In genomic region chr3:108406661-108407206, GRCh38 we compare ENCODE assay signal across 8 cellular contexts.
DNase-seq lines count a peak whose midpoint lies in the region; ATAC-seq and TF ChIP-seq lines count a peak whose summit lies in the region.

No MANE protein-coding gene starts in this region.

- no peak overlapping the region for H3K27ac Mint-ChIP-seq in endodermal cell

- H3K36me3 Mint-ChIP-seq in endodermal cell (ENCODE audit: low read depth): no peaks in the 10 kb centered on the region

- H3K27ac ChIP-seq in RWPE2 (ENCODE audit: poor library complexity, severe bottlenecking) (no peak overlapping the region), endodermal cell (ENCODE audit: low read depth, low read length) (no peak overlapping the region), mesenchymal stem cell (ENCODE audit: low read length, poor library complexity, severe bottlenecking) (no peak overlapping the region)

- H3K4me3 ChIP-seq in HAP-1: no peak overlapping the region
- no peak overlapping the region for H3K4me3 ChIP-seq in RWPE2 (ENCODE audit: severe bottlenecking)
- H3K4me3 ChIP-seq in endodermal cell (ENCODE audit: low read length): no peak overlapping the region
- no peak overlapping the region for H3K4me3 ChIP-seq in mesenchymal stem cell (ENCODE audit: insufficient read depth in 1 of 2, low read depth in 1 of 2, low read length in 2 of 2)

- H3K9ac ChIP-seq in endodermal cell (ENCODE audit: extremely low read depth, low read length, poor library complexity, severe bottlenecking) (no peak overlapping the region), mesenchymal stem cell (ENCODE audit: low read length) (peak overlapping the region; percentile 19)

- H3K4me3 Mint-ChIP-seq in endodermal cell: no peak overlapping the region

- no peak overlapping the region for H3K4me2 ChIP-seq in mesenchymal stem cell (ENCODE audit: low read length, poor library complexity, severe bottlenecking)

- no peak overlapping the region for H3K14ac ChIP-seq in mesenchymal stem cell (ENCODE audit: low read length in 2 of 2)

- no peak overlapping the region for H3K23ac ChIP-seq in mesenchymal stem cell (ENCODE audit: low read length in 2 of 2)

- H3K27me3 ChIP-seq in HAP-1 (ENCODE audit: low read depth): no peaks in the 10 kb centered on the region
- H3K27me3 ChIP-seq in RWPE2 (ENCODE audit: insufficient read depth, poor library complexity, severe bottlenecking): no peaks in the 10 kb centered on the region
- peaks cover 74% of the 10 kb centered on the region for H3K27me3 ChIP-seq in endodermal cell (ENCODE audit: control insufficient read depth, insufficient read depth, low read length, poor library complexity, severe bottlenecking)
- no peaks in the 10 kb centered on the region for H3K27me3 ChIP-seq in mesenchymal stem cell (ENCODE audit: control insufficient read depth in 1 of 2, insufficient read depth in 1 of 2, low read length in 2 of 2)

- no peak overlapping the region for H3K18ac ChIP-seq in mesenchymal stem cell (ENCODE audit: low read depth in 1 of 2, low read length in 2 of 2)

- H2BK120ac ChIP-seq in mesenchymal stem cell (ENCODE audit: low read depth, low read length): no peak overlapping the region

- no peak overlapping the region for H4K8ac ChIP-seq in mesenchymal stem cell (ENCODE audit: low read length)

- no peak overlapping the region for H2BK15ac ChIP-seq in mesenchymal stem cell (ENCODE audit: low read depth, poor library complexity, severe bottlenecking)

- ATAC-seq in RWPE2 (ENCODE audit: low read depth): peak; percentile 74; the same call in 2 of the 3 replicates

- H3K4me1 ChIP-seq in HAP-1: peaks cover 9% of the 10 kb centered on the region
- no peaks in the 10 kb centered on the region for H3K4me1 ChIP-seq in RWPE2 (ENCODE audit: insufficient read depth, poor library complexity, severe bottlenecking)
- H3K4me1 ChIP-seq in endodermal cell (ENCODE audit: control insufficient read depth, insufficient read depth, low read length): no peaks in the 10 kb centered on the region
- no peaks in the 10 kb centered on the region for H3K4me1 ChIP-seq in mesenchymal stem cell (ENCODE audit: control insufficient read depth, insufficient read depth, low read depth, low read length)

- H2AK5ac ChIP-seq in mesenchymal stem cell (ENCODE audit: low read length, severe bottlenecking): no peak overlapping the region

- no peaks in the 10 kb centered on the region for H3K9me3 Mint-ChIP-seq in endodermal cell

- H4K91ac ChIP-seq in mesenchymal stem cell (ENCODE audit: low read length): no peak overlapping the region

- peak; percentile 67 for TF ChIP-seq CTCF in RWPE2 (IDR thresholded peaks at IDR 0.05; ENCODE audit: poor library complexity, severe bottlenecking)
- peak; percentile 74 for TF ChIP-seq CTCF in endodermal cell (conservative IDR thresholded peaks at IDR 0.05)

- H2AFZ ChIP-seq in mesenchymal stem cell (ENCODE audit: low read depth, low read length): no peak overlapping the region

- peak; percentile 5 for DNase-seq in activated gamma-delta T cell treated with Interleukin-2 at 50 U/mL for 16 hours
- DNase-seq in activated gamma-delta T cell (lab: John Stamatoyannopoulos, UW): no peak
- peak; percentile 55 to 85 for DNase-seq in HAP-1 (ENCODE audit: low spot score in 2 of 2)
- DNase-seq in Kasumi-1 (lab: John Stamatoyannopoulos, UW): peak; percentile 67 to 72
- no peak for DNase-seq in RWPE2 (ENCODE audit: low spot score)
- no peak for DNase-seq in endodermal cell
- DNase-seq in mesenchymal stem cell: peak; percentile 63
- no peak for DNase-seq in mucosa of gallbladder (ENCODE audit: low spot score)

- peaks cover 8% of the 10 kb centered on the region for H3K4me1 Mint-ChIP-seq in endodermal cell

- H3K79me1 ChIP-seq in mesenchymal stem cell (replicated peaks; ENCODE audit: low read length, poor library complexity, severe bottlenecking): no peaks in the 10 kb centered on the region

- no peak overlapping the region for H2BK5ac ChIP-seq in mesenchymal stem cell (ENCODE audit: low read depth, low read length, poor library complexity, severe bottlenecking)

- H3K27me3 Mint-ChIP-seq in endodermal cell (ENCODE audit: insufficient read depth): peaks cover 34% of the 10 kb centered on the region

- no peak overlapping the region for H2BK12ac ChIP-seq in mesenchymal stem cell (ENCODE audit: low read length in 2 of 2)

- H3K9me3 ChIP-seq in HAP-1: no peaks in the 10 kb centered on the region
- H3K9me3 ChIP-seq in RWPE2 (ENCODE audit: severe bottlenecking): no peaks in the 10 kb centered on the region
- H3K9me3 ChIP-seq in endodermal cell (ENCODE audit: control insufficient read depth, low read length): no peaks in the 10 kb centered on the region
- no peaks in the 10 kb centered on the region for H3K9me3 ChIP-seq in mesenchymal stem cell (ENCODE audit: control insufficient read depth, low read length)

- in situ Hi-C loops in HAP-1 (cut with MboI; ENCODE audit: low sequenced_read_pairs): loop anchor here (25.0 kb wide), 1 partner anchor 244 kb away; no protein-coding TSS in a partner anchor

- 64 to 71% methylated on average over 5 to 7 of the region's 7 CpGs for WGBS in endodermal cell (ENCODE audit: insufficient coverage in 1 of 2, insufficient read length in 1 of 2), 2 experiments
- 45% methylated on average over 4 of the region's 7 CpGs for WGBS in mesenchymal stem cell

- H3K36me3 ChIP-seq in HAP-1 (replicated peaks) (no peaks in the 10 kb centered on the region), RWPE2 (ENCODE audit: low read depth) (no peaks in the 10 kb centered on the region), endodermal cell (ENCODE audit: control insufficient read depth, insufficient read depth, low read length) (no peaks in the 10 kb centered on the region), mesenchymal stem cell (ENCODE audit: control insufficient read depth in 1 of 2, insufficient read depth in 2 of 2, low read depth in 1 of 2, low read length in 2 of 2) (no peaks in the 10 kb centered on the region)

- H3K4ac ChIP-seq in mesenchymal stem cell (ENCODE audit: low read depth in 1 of 2, low read length in 2 of 2): no peak overlapping the region

Comparison
In these comparisons a context has a peak if more than half of its experiments do, and no peak if none do; other contexts are left out.
1. DNase-seq: peak in activated gamma-delta T cell treated with Interleukin-2 at 50 U/mL for 16 hours (single experiment), HAP-1 (2 of 2), Kasumi-1 (2 of 2) and mesenchymal stem cell (single experiment); none in activated gamma-delta T cell (single experiment), RWPE2 (single experiment), endodermal cell (single experiment) and mucosa of gallbladder (single experiment).